Comparison of ENCODE assay signal across 35 cellular contexts in the genomic region with DNA sequence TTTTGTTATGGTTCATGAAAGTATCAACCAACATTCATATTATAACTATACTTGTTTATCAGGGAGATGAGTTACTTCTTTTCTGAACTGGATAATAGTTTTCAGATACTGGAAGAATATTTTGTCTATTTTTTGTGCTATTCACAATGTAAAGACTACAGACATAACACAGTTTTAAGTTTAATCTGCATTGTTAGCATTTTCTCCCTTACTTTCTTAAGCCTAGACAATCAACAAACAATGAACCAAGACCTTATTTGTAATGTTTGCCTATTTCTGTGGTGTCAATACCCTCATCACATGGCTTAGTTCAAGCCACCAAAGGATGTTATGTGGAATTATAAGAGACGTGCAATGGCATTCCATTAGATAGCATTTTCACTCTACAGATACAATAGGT.
"Had no signal": no experiment of that assay in that cellular context is flagged by ENCODE, and none has a peak within 500 bp of the region (broad histone marks: within the 10 kb centered on the region; RNA-seq: fewer than 3 reads in every experiment).

No MANE protein-coding gene starts in this region.

- H3K36me3 ChIP-seq: MG63 had no signal

- DNase-seq: Karpas-422, Kasumi-1, MG63, MM.1S, MV-4-11, NCI-H1048, NCI-H1092, NCI-H1092 treated with DMSO at 0.1 percent for 48 hours, NCI-H1105, NCI-H1105 treated with DMSO at 0.1 percent for 48 hours, NCI-H1417, NCI-H1417 treated with DMSO at 0.1 percent for 48 hours, NCI-H1436, NCI-H1436 treated with DMSO at 0.1 percent for 48 hours, NCI-H146, NCI-H1694, NCI-H1694 treated with DMSO at 0.1 percent for 48 hours, NCI-H187, NCI-H187 treated with DMSO at 0.1 percent for 48 hours, NCI-H1930, NCI-H2029, NCI-H2029 treated with DMSO at 0.1 percent for 48 hours, NCI-H2081, NCI-H2081 treated with DMSO at 0.1 percent for 48 hours, NCI-H2107, NCI-H2171, NCI-H2171 treated with DMSO at 0.1 percent for 48 hours, NCI-H2227 treated with DMSO at 0.1 percent for 48 hours, NCI-H226, NCI-H345, NCI-H446, NCI-H446 treated with DMSO at 0.1 percent for 48 hours, NCI-H510A, NCI-H510A treated with DMSO at 0.1 percent for 48 hours, NCI-H524 had no signal

- H3K27me3 ChIP-seq: MG63 had no signal

- H3K4me3 ChIP-seq: MG63 had no signal

- H3K9me3 ChIP-seq: MG63 had no signal
